ENCODE assay signal across 8 cellular contexts in the genomic region with DNA sequence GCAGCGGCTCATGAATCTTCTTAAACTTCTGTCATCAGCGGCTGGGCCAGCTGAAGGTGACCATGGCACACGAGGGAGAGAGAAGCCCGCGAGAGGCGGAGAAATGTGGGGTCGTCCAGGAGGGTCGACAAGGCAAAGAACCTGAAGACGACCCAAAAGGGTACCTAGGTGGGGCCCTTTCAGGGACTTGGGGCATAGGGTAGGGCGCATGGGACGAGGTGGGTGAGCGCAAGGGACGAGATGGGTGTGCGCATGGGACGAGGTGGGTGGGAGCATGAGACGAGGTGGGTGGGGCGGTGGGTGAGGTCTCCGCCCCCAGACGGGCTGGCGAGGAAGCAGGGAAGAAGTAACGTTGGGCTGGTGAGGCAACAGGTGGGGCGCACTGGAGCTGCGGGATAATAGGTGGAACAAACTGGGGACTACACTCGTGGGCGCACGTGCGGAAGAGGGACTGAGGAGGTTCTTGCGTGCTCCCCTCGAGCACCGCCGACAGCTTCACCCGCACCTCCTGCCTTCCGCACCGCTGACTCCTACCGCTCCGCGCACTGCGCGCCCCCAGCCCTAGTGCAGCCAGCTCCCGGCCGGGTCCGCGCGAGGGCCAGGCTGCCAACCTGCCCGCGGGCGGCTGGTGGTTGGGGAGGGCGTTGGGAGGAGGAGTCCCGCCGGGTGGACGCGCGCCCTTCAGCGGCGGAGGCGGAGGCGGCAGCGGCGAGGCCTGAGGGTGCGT. TPM values are rescaled to one million over a fixed set of nuclear protein-coding genes. Genes with fewer than 3 reads are reported as not detected.
A peak's percentile ranks its signal among the peaks of the same experiment; 100 is the strongest.
DNase-seq lines count a peak whose midpoint lies in the region; TF ChIP-seq lines count a peak whose summit lies in the region.

No MANE protein-coding gene starts in this region.

- in situ Hi-C loops in HAP-1 (cut with MboI; ENCODE audit: low sequenced_read_pairs) = no loop called here

- DNase-seq in GM12864 (ENCODE audit: low read depth) (peak; percentile 60), HAP-1 (ENCODE audit: low spot score in 2 of 2) (peak; percentile 86 to 92), SJSA1 (ENCODE audit: low read depth in 1 of 2, low spot score in 2 of 2) (peak; percentile 62 to 73), astrocyte of the hippocampus (ENCODE audit: low read depth, low spot score) (peak; percentile 75), iPS DF 6.9 (ENCODE audit: low read depth, low spot score) (no peak), skeletal muscle cell (ENCODE audit: low read depth) (peak; percentile 21), cortex of kidney (lab: John Stamatoyannopoulos, UW) (no peak)

- H3K4me1 ChIP-seq in HAP-1 = peaks cover 14% of the 10 kb centered on the region
- peaks cover 9% of the 10 kb centered on the region for H3K4me1 ChIP-seq in Loucy (ENCODE audit: insufficient read depth, low read length, poor library complexity, severe bottlenecking)
- H3K4me1 ChIP-seq in SJSA1 (replicated peaks) = peaks cover 17% of the 10 kb centered on the region
- H3K4me1 ChIP-seq in iPS DF 6.9 (ENCODE audit: control insufficient read depth, insufficient read depth, low read length) = no peaks in the 10 kb centered on the region

- H3K9me3 ChIP-seq in HAP-1 (no peaks in the 10 kb centered on the region), Loucy (ENCODE audit: insufficient read depth, low read depth, low read length) (no peaks in the 10 kb centered on the region), SJSA1 (replicated peaks) (no peaks in the 10 kb centered on the region), iPS DF 6.9 (ENCODE audit: control insufficient read depth, insufficient read depth, low read length) (no peaks in the 10 kb centered on the region)

- H3K27ac ChIP-seq in SJSA1 (no peak overlapping the region), iPS DF 6.9 (ENCODE audit: low read length) (no peak overlapping the region)

- TF ChIP-seq CTCF in GM12864 (IDR thresholded peaks at IDR 0.05; ENCODE audit: low read depth, low read length, missing control alignments) (peak; percentile 26), Loucy (conservative IDR thresholded peaks at IDR 0.05; ENCODE audit: low read length) (peak; percentile 41)

- H3K4me3 ChIP-seq in GM12864 (ENCODE audit: low read depth, low read length) = peak overlapping the region; percentile 87
- peak overlapping the region; percentile 56 for H3K4me3 ChIP-seq in HAP-1
- peak overlapping the region; percentile 76 for H3K4me3 ChIP-seq in Loucy (ENCODE audit: low read length, poor library complexity, severe bottlenecking)
- peak overlapping the region; percentile 46 for H3K4me3 ChIP-seq in SJSA1
- H3K4me3 ChIP-seq in iPS DF 6.9 (ENCODE audit: low read length) = peak overlapping the region; percentile 55; the same call in 1 of the 2 replicates
- peak overlapping the region; percentile 78 for H3K4me3 ChIP-seq in skeletal muscle cell (ENCODE audit: low read depth, low read length)

- H3K9ac ChIP-seq in Loucy (ENCODE audit: low read depth, low read length, poor library complexity, severe bottlenecking) = peak overlapping the region; percentile 52

- H3F3A ChIP-seq in Loucy (ENCODE audit: low read depth) = no peaks in the 10 kb centered on the region

- no CpG with 5 or more reads among the region's 60 CpGs for WGBS in iPS DF 6.9 (ENCODE audit: insufficient coverage, insufficient read length)

- no peaks in the 10 kb centered on the region for H3K79me2 ChIP-seq in Loucy (ENCODE audit: insufficient read depth, low read length)

- H2AFZ ChIP-seq in Loucy (ENCODE audit: low read length) = peak overlapping the region; percentile 96

- no peaks in the 10 kb centered on the region for H3K9me2 ChIP-seq in Loucy (replicated peaks; ENCODE audit: low read depth, low read length)

- no peaks in the 10 kb centered on the region for H4K20me1 ChIP-seq in Loucy (ENCODE audit: insufficient read depth, low read length, poor library complexity, severe bottlenecking)

- no peaks in the 10 kb centered on the region for H3K36me3 ChIP-seq in HAP-1 (replicated peaks)
- H3K36me3 ChIP-seq in Loucy (ENCODE audit: insufficient read depth, low read length) = no peaks in the 10 kb centered on the region
- no peaks in the 10 kb centered on the region for H3K36me3 ChIP-seq in SJSA1
- H3K36me3 ChIP-seq in iPS DF 6.9 (ENCODE audit: control insufficient read depth, insufficient read depth, low read length) = no peaks in the 10 kb centered on the region

- peak overlapping the region; percentile 73 for H3K4me2 ChIP-seq in Loucy (ENCODE audit: low read depth, low read length, poor library complexity, severe bottlenecking)

- H3K27me3 ChIP-seq in HAP-1 (ENCODE audit: low read depth) (no peaks in the 10 kb centered on the region), Loucy (ENCODE audit: insufficient read depth, low read length, poor library complexity, severe bottlenecking) (no peaks in the 10 kb centered on the region), SJSA1 (replicated peaks) (no peaks in the 10 kb centered on the region), iPS DF 6.9 (ENCODE audit: control insufficient read depth, insufficient read depth, low read length) (peaks cover 13% of the 10 kb centered on the region; the same call in 1 of the 2 replicates)

RNA-seq across cellular contexts. Expression of a gene that starts 23.2 kb away (rescaled TPM):
- not detected in 2 replicates for total RNA-seq in SJSA1 (2014; rRNA removed; shearing (Covaris generic))

Comparison
In these comparisons a context has a peak if more than half of its experiments do, and no peak if none do; other contexts are left out.
1. DNase-seq: peak in GM12864 (single experiment), HAP-1 (2 of 2), SJSA1 (2 of 2), astrocyte of the hippocampus (single experiment) and skeletal muscle cell (single experiment); none in iPS DF 6.9 (single experiment) and cortex of kidney (single experiment).
2. Peak in every context shown above with its lines, with median percentiles within 50 percentile points of each other: H3K4me3 ChIP-seq.